Comparison of ENCODE assay signal across 22 cellular contexts in the genomic region with DNA sequence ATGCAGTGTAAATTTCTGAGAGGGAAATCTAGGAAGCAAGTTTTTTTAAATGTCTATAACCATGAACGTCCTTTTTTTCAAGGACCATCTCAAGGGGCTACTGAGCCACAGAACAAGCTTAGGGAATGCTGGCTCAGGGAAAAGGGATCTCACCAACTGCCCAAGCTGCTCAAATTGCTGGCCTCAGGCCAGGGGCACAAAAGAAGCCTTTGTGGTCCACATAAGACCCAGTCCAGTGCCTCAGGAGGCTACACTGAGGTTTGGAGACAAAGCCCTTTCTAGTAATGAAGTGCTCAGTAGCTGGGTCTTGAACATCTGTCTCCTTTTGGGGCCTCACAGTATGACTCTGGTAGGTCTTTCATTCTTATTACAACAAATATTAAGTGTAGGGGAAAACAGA.
DNase-seq lines count a peak whose midpoint lies in the region; ATAC-seq and TF ChIP-seq lines count a peak whose summit lies in the region.
"Had no signal": no experiment of that assay in that cellular context is flagged by ENCODE, and none has a peak within 500 bp of the region (broad histone marks: within the 10 kb centered on the region; RNA-seq: fewer than 3 reads in every experiment).

No MANE protein-coding gene starts in this region.

- TF ChIP-seq CTCF in neural crest cell (conservative IDR thresholded peaks at IDR 0.05), result no peak

- H3K27me3 Mint-ChIP-seq in neural crest cell (ENCODE audit: low read depth), result no peaks in the 10 kb centered on the region
- H3K27me3 Mint-ChIP-seq in activated naive CD4-positive, alpha-beta T cell treated with anti-CD3 and anti-CD28 coated beads for 36 hours (ENCODE audit: low read depth), result no peaks in the 10 kb centered on the region
- H3K27me3 Mint-ChIP-seq: CD4-positive, CD25-positive, alpha-beta regulatory T cell; CD8-positive, alpha-beta memory T cell had no signal

- peak overlapping the region; percentile 6 for H3K4me3 Mint-ChIP-seq in neural crest cell
- H3K4me3 Mint-ChIP-seq in activated naive CD4-positive, alpha-beta T cell treated with anti-CD3 and anti-CD28 coated beads for 36 hours, result no peak overlapping the region
- H3K4me3 Mint-ChIP-seq: CD4-positive, CD25-positive, alpha-beta regulatory T cell; CD8-positive, alpha-beta memory T cell; GM23338; IgD-negative memory B cell had no signal

- DNase-seq in Ammon's horn (ENCODE audit: low spot score) (peak; percentile 14), DMS79 treated with DMSO at 0.1 percent for 48 hours (lab: John Stamatoyannopoulos, UW) (peak; percentile 35), SK-MEL-5 (ENCODE audit: low read depth, low spot score) (peak; percentile 89), neural crest cell (ENCODE audit: low read depth, low spot score) (peak; percentile 5), AML-193 (lab: John Stamatoyannopoulos, UW) (no peak)
- no peak for DNase-seq in activated naive CD4-positive, alpha-beta T cell treated with anti-CD3 and anti-CD28 coated beads for 36 hours
- DNase-seq: 8988T; BE2C; C1 segment of cervical spinal cord; Caco-2; CD4-positive, CD25-positive, alpha-beta regulatory T cell; CD8-positive, alpha-beta memory T cell; DMS153; DND-41; EL; HCEC 1CT; KBM-7 had no signal

- peaks cover 23% of the 10 kb centered on the region for H3K4me1 Mint-ChIP-seq in neural crest cell
- no peaks in the 10 kb centered on the region for H3K4me1 Mint-ChIP-seq in activated naive CD4-positive, alpha-beta T cell treated with anti-CD3 and anti-CD28 coated beads for 36 hours (ENCODE audit: low read depth)
- H3K4me1 Mint-ChIP-seq: CD4-positive, CD25-positive, alpha-beta regulatory T cell; CD8-positive, alpha-beta memory T cell had no signal

- ATAC-seq in GM19455 (IDR thresholded peaks at IDR 0.05; ENCODE audit: unreplicated experiment) (no peak), HG03097 (IDR thresholded peaks at IDR 0.05; ENCODE audit: low FRiP score, unreplicated experiment) (no peak)
- ATAC-seq: GM23338, HepG2 had no signal

- no peak overlapping the region for H3K27ac Mint-ChIP-seq in neural crest cell (ENCODE audit: unreplicated experiment)
- no peak overlapping the region for H3K27ac Mint-ChIP-seq in activated naive CD4-positive, alpha-beta T cell treated with anti-CD3 and anti-CD28 coated beads for 36 hours
- H3K27ac Mint-ChIP-seq: CD4-positive, CD25-positive, alpha-beta regulatory T cell; CD8-positive, alpha-beta memory T cell; IgD-negative memory B cell had no signal

- H3K9me3 Mint-ChIP-seq in neural crest cell, result peaks cover 11% of the 10 kb centered on the region
- H3K9me3 Mint-ChIP-seq in activated naive CD4-positive, alpha-beta T cell treated with anti-CD3 and anti-CD28 coated beads for 36 hours, result no peaks in the 10 kb centered on the region
- H3K9me3 Mint-ChIP-seq: GM23338, IgD-negative memory B cell had no signal

- intact Hi-C loops in activated naive CD4-positive, alpha-beta T cell treated with anti-CD3 and anti-CD28 coated beads for 36 hours (cut with micrococcal nuclease), result no loop called here

- in situ Hi-C loops in SK-MEL-5 (cut with HindIII; ENCODE audit: low pct_unique_long_range_greater_than_20kb, low sequenced_read_pairs), result no loop called here

- CTCF ChIA-PET in activated naive CD4-positive, alpha-beta T cell treated with anti-CD3 and anti-CD28 coated beads for 36 hours (lab: Charles Lee), result no interaction called here

- peaks cover 5% of the 10 kb centered on the region for H3K36me3 Mint-ChIP-seq in neural crest cell (ENCODE audit: low read depth)
- no peaks in the 10 kb centered on the region for H3K36me3 Mint-ChIP-seq in activated naive CD4-positive, alpha-beta T cell treated with anti-CD3 and anti-CD28 coated beads for 36 hours (ENCODE audit: low read depth)
- H3K36me3 Mint-ChIP-seq: CD4-positive, CD25-positive, alpha-beta regulatory T cell had no signal

Comparison
In these comparisons a context has a peak if more than half of its experiments do, and no peak if none do; other contexts are left out.
1. DNase-seq: peak in Ammon's horn (single experiment), DMS79 treated with DMSO at 0.1 percent for 48 hours (single experiment), SK-MEL-5 (single experiment) and neural crest cell (single experiment); none in activated naive CD4-positive, alpha-beta T cell treated with anti-CD3 and anti-CD28 coated beads for 36 hours (single experiment) and AML-193 (0 of 2).